24 cellular contexts compared by ENCODE assay signal in the genomic region with DNA sequence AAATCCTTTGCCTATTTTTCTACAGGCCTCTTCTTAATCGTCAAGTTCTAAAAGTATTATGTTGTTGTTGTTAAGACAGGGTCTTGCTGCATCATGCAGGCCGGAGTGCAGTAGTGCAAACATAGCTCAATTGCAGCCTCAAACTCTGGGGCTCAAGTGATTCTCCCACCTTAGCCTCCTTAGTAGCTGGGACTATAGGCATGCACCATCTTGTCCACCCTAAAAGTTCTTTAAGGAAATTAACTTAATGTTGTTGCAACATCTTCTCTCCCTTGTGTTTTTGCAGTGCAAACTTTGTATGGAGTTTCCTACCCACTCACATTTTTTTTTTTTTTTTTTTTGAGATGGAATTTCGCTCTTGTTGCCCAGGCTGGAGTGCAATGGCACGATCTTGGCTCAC. TPM values are rescaled to one million over a fixed set of nuclear protein-coding genes. Genes with fewer than 3 reads are reported as not detected.
"Had no signal": no experiment of that assay in that cellular context is flagged by ENCODE, and none has a peak within 500 bp of the region (broad histone marks: within the 10 kb centered on the region; RNA-seq: fewer than 3 reads in every experiment).

No MANE protein-coding gene starts in this region.

- DNase-seq: MG63, NCI-H1092, NCI-H1105 treated with DMSO at 0.1 percent for 48 hours, NCI-H1417 treated with DMSO at 0.1 percent for 48 hours, NCI-H146, NCI-H1694 treated with DMSO at 0.1 percent for 48 hours, NCI-H1930, NCI-H2081, NCI-H2107, NCI-H226, NCI-H446, NCI-H510A, NCI-H524 treated with DMSO at 0.1 percent for 48 hours, NCI-H69, NCI-H774, RPMI8226, SHP77, SK-N-SH, SW 1271 had no signal

- H3K9me3 ChIP-seq: MG63, SK-N-SH had no signal

- H3K4me3 ChIP-seq: MG63 had no signal

- H3K9me3 Mint-ChIP-seq: IgD-negative memory B cell had no signal

- H3K9ac ChIP-seq: SK-N-SH had no signal

- H3K27ac ChIP-seq: HL-60 had no signal

- H3K4me2 ChIP-seq: SK-N-SH had no signal

- H3K27me3 ChIP-seq: MG63 had no signal

- H3K4me3 Mint-ChIP-seq: IgD-negative memory B cell had no signal

- FAIRE-seq: HTR-8/SVneo, RCC 7860 had no signal

- H3K27ac Mint-ChIP-seq: IgD-negative memory B cell had no signal

- H3K9me2 ChIP-seq: SK-N-SH had no signal

- H3K27me3 Mint-ChIP-seq: IgD-negative memory B cell had no signal

RNA-seq across cellular contexts. Expression of gene VHLL, which starts 4.1 kb away (rescaled TPM):
- total RNA-seq: SK-MEL-5 had no signal
- polyA plus RNA-seq: IgD-negative memory B cell, SK-N-SH had no signal
